In the genomic region with DNA sequence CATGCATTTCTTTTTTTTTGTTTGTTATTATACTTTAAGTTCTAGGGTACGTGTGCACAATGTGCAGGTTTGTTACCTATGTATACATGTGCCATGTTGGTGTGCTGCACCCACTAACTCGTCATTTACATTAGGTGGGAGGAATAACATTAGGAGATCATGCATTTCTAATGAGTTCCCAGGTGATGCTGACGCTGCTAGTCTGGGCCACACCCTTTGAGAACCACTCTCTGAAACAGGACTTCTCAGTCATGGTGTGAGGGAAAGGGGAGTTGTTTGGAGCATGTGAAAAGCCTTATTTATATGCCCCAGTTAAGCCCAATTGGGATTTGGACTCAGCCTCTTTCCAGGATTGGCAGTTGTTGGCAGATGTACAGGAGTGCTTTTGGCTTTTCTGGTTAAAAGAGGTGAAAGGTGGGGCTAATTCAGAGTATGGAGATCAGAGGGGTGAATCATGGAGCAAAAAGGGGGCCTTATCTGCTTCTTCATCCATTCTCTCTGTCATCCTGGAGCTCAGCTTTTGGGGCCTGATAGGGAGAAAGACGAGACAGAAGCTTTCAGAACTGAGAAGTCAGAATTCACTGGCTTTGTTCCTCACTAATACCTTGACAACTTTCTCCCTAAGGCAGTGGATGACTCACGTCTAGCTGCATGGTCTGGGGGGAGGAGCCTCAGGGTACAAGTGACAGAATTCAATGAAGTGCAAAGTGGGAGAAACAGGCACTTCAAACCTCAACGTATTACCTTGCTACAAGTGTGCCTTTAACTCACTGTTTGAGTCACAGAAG, we compare ENCODE assay signal across 9 cellular contexts.
DNase-seq lines count a peak whose midpoint lies in the region; ATAC-seq and TF ChIP-seq lines count a peak whose summit lies in the region.
"Had no signal": no experiment of that assay in that cellular context is flagged by ENCODE, and none has a peak within 500 bp of the region (broad histone marks: within the 10 kb centered on the region; RNA-seq: fewer than 3 reads in every experiment).

No MANE protein-coding gene starts in this region.

- intact Hi-C loops in OCI-LY7 (cut with micrococcal nuclease; ENCODE audit: unreplicated experiment): no loop called here

- no peaks in the 10 kb centered on the region for H3K79me2 ChIP-seq in OCI-LY7 (ENCODE audit: insufficient read depth, low read depth, low read length)

- H2AFZ ChIP-seq in OCI-LY7 (ENCODE audit: low read length): peak overlapping the region; percentile 32; the same call in 1 of the 2 replicates

- peak; percentile 58 for ATAC-seq in GM21825 (IDR thresholded peaks at IDR 0.05; ENCODE audit: unreplicated experiment)

- peak overlapping the region; percentile 4 for H3K4me3 ChIP-seq in OCI-LY7 (ENCODE audit: low read depth, low read length, poor library complexity, severe bottlenecking)

- TF ChIP-seq CTCF in OCI-LY7 (conservative IDR thresholded peaks at IDR 0.05; ENCODE audit: low read length): no peak

- no peaks in the 10 kb centered on the region for H3K9me2 ChIP-seq in OCI-LY7 (ENCODE audit: insufficient read depth, low read length)

- DNase-seq in Daoy (ENCODE audit: low read depth): peak; percentile 76
- peak; percentile 27 for DNase-seq in OCI-LY7 (ENCODE audit: low spot score)
- DNase-seq in islet precursor cell: peak; percentile 95
- DNase-seq in middle frontal gyrus (ENCODE audit: extremely low spot score, low spot score): no peak
- no peak for DNase-seq in LoVo (ENCODE audit: low spot score)
- no peak for DNase-seq in NCI-H345 (lab: John Stamatoyannopoulos, UW)
- no peak for DNase-seq in medulla oblongata (ENCODE audit: extremely low spot score)
- DNase-seq: retina had no signal

- no peak overlapping the region for H3K27ac ChIP-seq in OCI-LY7 (ENCODE audit: low read depth, low read length, poor library complexity, severe bottlenecking)

- POLR2A ChIA-PET in OCI-LY7 (lab: Charles Lee): no interaction called here

- H3K36me3 ChIP-seq in OCI-LY7 (ENCODE audit: insufficient read depth, low read length): no peaks in the 10 kb centered on the region

- peaks cover 50% of the 10 kb centered on the region for H3K4me1 ChIP-seq in OCI-LY7 (ENCODE audit: insufficient read depth, low read length, poor library complexity, severe bottlenecking)

- CTCF ChIA-PET in OCI-LY7 (lab: Charles Lee; ENCODE audit: unreplicated experiment): no interaction called here

- H3K9me3 ChIP-seq in OCI-LY7 (ENCODE audit: low read length): no peaks in the 10 kb centered on the region

- no peaks in the 10 kb centered on the region for H4K20me1 ChIP-seq in OCI-LY7 (ENCODE audit: insufficient read depth, low read length)

- H3K4me2 ChIP-seq in OCI-LY7 (ENCODE audit: low read length): peak overlapping the region; percentile 58

- no TSS peak for BruUV-seq in OCI-LY7 (replicated peaks; lab: Mats Ljungman, UMichigan)

Comparison
In these comparisons a context has a peak if more than half of its experiments do, and no peak if none do; other contexts are left out.
1. DNase-seq: peak in Daoy (single experiment), OCI-LY7 (single experiment) and islet precursor cell (single experiment); none in middle frontal gyrus (single experiment), LoVo (single experiment), NCI-H345 (single experiment) and medulla oblongata (single experiment).